In genomic region chr15:36589971-36590370, GRCh38 we compare ENCODE assay signal across 18 cellular contexts. TPM values are rescaled to one million over a fixed set of nuclear protein-coding genes. Genes with fewer than 3 reads are reported as not detected.
DNase-seq lines count a peak whose midpoint lies in the region; ATAC-seq and TF ChIP-seq lines count a peak whose summit lies in the region.
"Had no signal": no experiment of that assay in that cellular context is flagged by ENCODE, and none has a peak within 500 bp of the region (broad histone marks: within the 10 kb centered on the region; RNA-seq: fewer than 3 reads in every experiment).

No MANE protein-coding gene starts in this region.

- CTCF ChIA-PET in HEK293T (lab: Yijun Ruan, JAX) = no interaction called here
- CTCF ChIA-PET in naive thymus-derived CD4-positive, alpha-beta T cell (lab: Charles Lee) = no interaction called here

- no peak for ATAC-seq in naive thymus-derived CD4-positive, alpha-beta T cell
- no peak for ATAC-seq in HG03097 (IDR thresholded peaks at IDR 0.05; ENCODE audit: low FRiP score, unreplicated experiment)

- H3K4me3 Mint-ChIP-seq in naive thymus-derived CD4-positive, alpha-beta T cell = no peak overlapping the region
- H3K4me3 Mint-ChIP-seq: activated T-cell treated with anti-CD3 and anti-CD28 coated beads, Interleukin-2, amount 50 U/mL, for 24 hours; central memory CD8-positive, alpha-beta T cell; natural killer cell had no signal

- POLR2A ChIA-PET in HEK293T (lab: Yijun Ruan, JAX) = interaction anchor here (0.9 to 2.9 kb wide), 3 partner anchors 8 to 11 kb away, joined by 3 to 13 read pairs (median 4); partner anchors contain the start of gene CDIN1
- POLR2A ChIA-PET in naive thymus-derived CD4-positive, alpha-beta T cell (lab: Charles Lee) = interaction anchor here (1.8 kb wide), 1 partner anchor 10 kb away, joined by 5 read pairs; no protein-coding TSS in a partner anchor

- H3K36me3 Mint-ChIP-seq in naive thymus-derived CD4-positive, alpha-beta T cell = peaks cover 0 to 11% (median 4%) of the 10 kb centered on the region in 5 donors
- H3K36me3 Mint-ChIP-seq: activated naive CD4-positive, alpha-beta T cell treated with anti-CD3 and anti-CD28 coated beads, Interleukin-2, amount 50 U/mL, for 72 hours; natural killer cell had no signal

- H3K9me3 Mint-ChIP-seq in naive thymus-derived CD4-positive, alpha-beta T cell = no peaks in the 10 kb centered on the region
- H3K9me3 Mint-ChIP-seq: activated naive CD4-positive, alpha-beta T cell treated with anti-CD3 and anti-CD28 coated beads, Interleukin-2, amount 50 U/mL, for 72 hours; activated T-cell treated with anti-CD3 and anti-CD28 coated beads, Interleukin-2, amount 50 U/mL, for 24 hours; central memory CD8-positive, alpha-beta T cell; natural killer cell had no signal

- no peaks in the 10 kb centered on the region for H3K36me3 ChIP-seq in brain microvascular endothelial cell (replicated peaks)
- no peaks in the 10 kb centered on the region for H3K36me3 ChIP-seq in naive thymus-derived CD4-positive, alpha-beta T cell (ENCODE audit: control insufficient read depth in 2 of 3, insufficient read depth in 3 of 3, low read length in 3 of 3)
- H3K36me3 ChIP-seq: HAP-1, stomach, vagina had no signal

- H3K4me3 ChIP-seq in AG10803 (ENCODE audit: low read length) = no peak overlapping the region
- no peak overlapping the region for H3K4me3 ChIP-seq in brain microvascular endothelial cell (ENCODE audit: low read depth, low read length)
- no peak overlapping the region for H3K4me3 ChIP-seq in naive thymus-derived CD4-positive, alpha-beta T cell (ENCODE audit: low read length)
- H3K4me3 ChIP-seq: HAP-1, stomach, vagina had no signal

- peaks cover 0 to 15% (median 9%) of the 10 kb centered on the region in 7 donors for H3K4me1 Mint-ChIP-seq in naive thymus-derived CD4-positive, alpha-beta T cell

- H3K9me3 ChIP-seq in naive thymus-derived CD4-positive, alpha-beta T cell (ENCODE audit: control insufficient read depth in 2 of 3, low read length in 3 of 3) = no peaks in the 10 kb centered on the region
- H3K9me3 ChIP-seq: HAP-1, stomach, vagina had no signal

- H3K27ac Mint-ChIP-seq in naive thymus-derived CD4-positive, alpha-beta T cell = peak overlapping the region in 1 of 9 donors; percentile 53
- H3K27ac Mint-ChIP-seq: activated naive CD4-positive, alpha-beta T cell treated with anti-CD3 and anti-CD28 coated beads, Interleukin-2, amount 50 U/mL, for 72 hours; activated T-cell treated with anti-CD3 and anti-CD28 coated beads, Interleukin-2, amount 50 U/mL, for 24 hours had no signal

- DNase-seq in AG10803 (ENCODE audit: low read depth) (peak; percentile 23), HEK293T (ENCODE audit: extremely low spot score) (peak; percentile 10), brain microvascular endothelial cell (peak; percentile 66), myocyte (ENCODE audit: low read depth) (peak; percentile 46), amygdala (lab: John Stamatoyannopoulos, UW) (no peak), NK-92 (lab: John Stamatoyannopoulos, UW; ENCODE audit: unreplicated experiment) (no peak)
- no peak for DNase-seq in naive thymus-derived CD4-positive, alpha-beta T cell
- DNase-seq: activated CD4-positive, alpha-beta T cell treated with anti-CD3 and anti-CD28 coated beads, Interleukin-2, amount 50 U/mL, for 4 hours; activated T-cell treated with anti-CD3 and anti-CD28 coated beads, Interleukin-2, amount 50 U/mL, for 24 hours; foreskin keratinocyte; natural killer cell; NCI-H774; stomach had no signal

- intact Hi-C loops in naive thymus-derived CD4-positive, alpha-beta T cell (cut with micrococcal nuclease) = no loop called here

- H3K27me3 Mint-ChIP-seq in naive thymus-derived CD4-positive, alpha-beta T cell = no peaks in the 10 kb centered on the region
- H3K27me3 Mint-ChIP-seq: activated T-cell treated with anti-CD3 and anti-CD28 coated beads, Interleukin-2, amount 50 U/mL, for 24 hours; central memory CD8-positive, alpha-beta T cell had no signal

- in situ Hi-C loops in brain microvascular endothelial cell (cut with HindIII; ENCODE audit: low pct_ligation_motif_present, low sequenced_read_pairs) = no loop called here

- no peak for TF ChIP-seq CTCF in AG10803 (conservative IDR thresholded peaks at IDR 0.05; ENCODE audit: low read length)
- TF ChIP-seq CTCF in brain microvascular endothelial cell (IDR thresholded peaks at IDR 0.05; ENCODE audit: low read depth, low read length, missing control alignments) = no peak

- H3K27me3 ChIP-seq in brain microvascular endothelial cell (replicated peaks) = no peaks in the 10 kb centered on the region
- no peaks in the 10 kb centered on the region for H3K27me3 ChIP-seq in naive thymus-derived CD4-positive, alpha-beta T cell (ENCODE audit: control insufficient read depth in 2 of 2, insufficient read depth in 2 of 2, low read length in 2 of 2)
- H3K27me3 ChIP-seq: foreskin keratinocyte, stomach, vagina had no signal

- H3K27ac ChIP-seq in brain microvascular endothelial cell = peak overlapping the region; percentile 86
- no peak overlapping the region for H3K27ac ChIP-seq in naive thymus-derived CD4-positive, alpha-beta T cell (ENCODE audit: low read depth, low read length)
- H3K27ac ChIP-seq: foreskin keratinocyte, stomach, vagina had no signal

- H3K4me1 ChIP-seq in naive thymus-derived CD4-positive, alpha-beta T cell (ENCODE audit: control insufficient read depth in 2 of 2, insufficient read depth in 2 of 2, low read length in 2 of 2) = peaks cover 0 to 9% of the 10 kb centered on the region in 2 donors
- H3K4me1 ChIP-seq: HAP-1 had no signal

TF ChIP-seq in HEK293T, 16 proteins besides CTCF, POLR2A, EP300 and RAD21:
- TF ChIP-seq ARNT (IDR thresholded peaks at IDR 0.05) (peak; percentile 71), PKNOX1 (IDR thresholded peaks at IDR 0.05) (peak; percentile 40), L3MBTL2 (conservative IDR thresholded peaks at IDR 0.05) (no peak), HDGF (IDR thresholded peaks at IDR 0.05; ENCODE audit: borderline replicate concordance) (no peak), NFRKB (IDR thresholded peaks at IDR 0.05) (no peak)
TF ChIP-seq in HEK293T: peak in this region for 2.

RNA-seq across cellular contexts. Expression of gene CDIN1, which starts 10.5 kb away (rescaled TPM):
- total RNA-seq in myocyte = 13.0 and 18.3 TPM in 2 replicates
- 7.6 TPM for polyA plus RNA-seq in myocyte (2012)
- total RNA-seq in naive thymus-derived CD4-positive, alpha-beta T cell = 10 to 100 TPM in 1 of 5 experiments, 1 to 10 TPM in 4; 4.2 to 10.4 (median 6.0) TPM
- polyA plus RNA-seq in naive thymus-derived CD4-positive, alpha-beta T cell = 1 to 10 TPM; 3.3 to 5.7 TPM

Comparison
In these comparisons a context has a peak if more than half of its experiments do, and no peak if none do; other contexts are left out.
1. DNase-seq: peak in AG10803 (single experiment), HEK293T (single experiment), brain microvascular endothelial cell (single experiment) and myocyte (single experiment); none in naive thymus-derived CD4-positive, alpha-beta T cell (0 of 9), amygdala (0 of 56) and NK-92 (single experiment).